Comparison of ENCODE assay signal across 3 cellular contexts in genomic region chr1:41164727-41165126, GRCh38.
TF ChIP-seq lines count a peak whose summit lies in the region.

No MANE protein-coding gene starts in this region.

TF ChIP-seq in IMR-90, 13 proteins besides CTCF, POLR2A, EP300 and RAD21:
- TF ChIP-seq CEBPB (IDR thresholded peaks at IDR 0.05; ENCODE audit: low read depth, low read length) (peak; percentile 34; the same call in 1 of the 2 replicates), RFX5 (IDR thresholded peaks at IDR 0.05; ENCODE audit: low read depth, low read length) (no peak)

TF ChIP-seq in GM12878, 131 proteins besides CTCF, POLR2A, EP300 and RAD21 (continues in another document):
- TF ChIP-seq HDGF (IDR thresholded peaks at IDR 0.05): no peak
- TF ChIP-seq, protein P1, sequence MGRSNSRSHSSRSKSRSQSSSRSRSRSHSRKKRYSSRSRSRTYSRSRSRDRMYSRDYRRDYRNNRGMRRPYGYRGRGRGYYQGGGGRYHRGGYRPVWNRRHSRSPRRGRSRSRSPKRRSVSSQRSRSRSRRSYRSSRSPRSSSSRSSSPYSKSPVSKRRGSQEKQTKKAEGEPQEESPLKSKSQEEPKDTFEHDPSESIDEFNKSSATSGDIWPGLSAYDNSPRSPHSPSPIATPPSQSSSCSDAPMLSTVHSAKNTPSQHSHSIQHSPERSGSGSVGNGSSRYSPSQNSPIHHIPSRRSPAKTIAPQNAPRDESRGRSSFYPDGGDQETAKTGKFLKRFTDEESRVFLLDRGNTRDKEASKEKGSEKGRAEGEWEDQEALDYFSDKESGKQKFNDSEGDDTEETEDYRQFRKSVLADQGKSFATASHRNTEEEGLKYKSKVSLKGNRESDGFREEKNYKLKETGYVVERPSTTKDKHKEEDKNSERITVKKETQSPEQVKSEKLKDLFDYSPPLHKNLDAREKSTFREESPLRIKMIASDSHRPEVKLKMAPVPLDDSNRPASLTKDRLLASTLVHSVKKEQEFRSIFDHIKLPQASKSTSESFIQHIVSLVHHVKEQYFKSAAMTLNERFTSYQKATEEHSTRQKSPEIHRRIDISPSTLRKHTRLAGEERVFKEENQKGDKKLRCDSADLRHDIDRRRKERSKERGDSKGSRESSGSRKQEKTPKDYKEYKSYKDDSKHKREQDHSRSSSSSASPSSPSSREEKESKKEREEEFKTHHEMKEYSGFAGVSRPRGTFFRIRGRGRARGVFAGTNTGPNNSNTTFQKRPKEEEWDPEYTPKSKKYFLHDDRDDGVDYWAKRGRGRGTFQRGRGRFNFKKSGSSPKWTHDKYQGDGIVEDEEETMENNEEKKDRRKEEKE (IDR thresholded peaks at IDR 0.05): no peak
- TF ChIP-seq NFIC (IDR thresholded peaks at IDR 0.05; ENCODE audit: low read depth, low read length): no peak
- no peak for TF ChIP-seq NR2C2 (IDR thresholded peaks at IDR 0.05; ENCODE audit: borderline replicate concordance, control insufficient read depth, insufficient read length, low read depth)
- TF ChIP-seq, protein P2, sequence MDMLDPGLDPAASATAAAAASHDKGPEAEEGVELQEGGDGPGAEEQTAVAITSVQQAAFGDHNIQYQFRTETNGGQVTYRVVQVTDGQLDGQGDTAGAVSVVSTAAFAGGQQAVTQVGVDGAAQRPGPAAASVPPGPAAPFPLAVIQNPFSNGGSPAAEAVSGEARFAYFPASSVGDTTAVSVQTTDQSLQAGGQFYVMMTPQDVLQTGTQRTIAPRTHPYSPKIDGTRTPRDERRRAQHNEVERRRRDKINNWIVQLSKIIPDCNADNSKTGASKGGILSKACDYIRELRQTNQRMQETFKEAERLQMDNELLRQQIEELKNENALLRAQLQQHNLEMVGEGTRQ (IDR thresholded peaks at IDR 0.05; ENCODE audit: borderline replicate concordance, low read depth, low read length): no peak
- TF ChIP-seq, protein P3, sequence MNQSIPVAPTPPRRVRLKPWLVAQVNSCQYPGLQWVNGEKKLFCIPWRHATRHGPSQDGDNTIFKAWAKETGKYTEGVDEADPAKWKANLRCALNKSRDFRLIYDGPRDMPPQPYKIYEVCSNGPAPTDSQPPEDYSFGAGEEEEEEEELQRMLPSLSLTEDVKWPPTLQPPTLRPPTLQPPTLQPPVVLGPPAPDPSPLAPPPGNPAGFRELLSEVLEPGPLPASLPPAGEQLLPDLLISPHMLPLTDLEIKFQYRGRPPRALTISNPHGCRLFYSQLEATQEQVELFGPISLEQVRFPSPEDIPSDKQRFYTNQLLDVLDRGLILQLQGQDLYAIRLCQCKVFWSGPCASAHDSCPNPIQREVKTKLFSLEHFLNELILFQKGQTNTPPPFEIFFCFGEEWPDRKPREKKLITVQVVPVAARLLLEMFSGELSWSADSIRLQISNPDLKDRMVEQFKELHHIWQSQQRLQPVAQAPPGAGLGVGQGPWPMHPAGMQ (IDR thresholded peaks at IDR 0.05; ENCODE audit: borderline replicate concordance): no peak
- no peak for TF ChIP-seq ZNF207 (IDR thresholded peaks at IDR 0.05; ENCODE audit: borderline replicate concordance)
- no peak for TF ChIP-seq SMC3 (IDR thresholded peaks at IDR 0.05; ENCODE audit: borderline replicate concordance, low read length)
- TF ChIP-seq REST (IDR thresholded peaks at IDR 0.05; ENCODE audit: low read depth, low read length): no peak
- TF ChIP-seq TAF1 (IDR thresholded peaks at IDR 0.05; ENCODE audit: borderline replicate concordance, low read depth, low read length): no peak

TF ChIP-seq in K562, 482 proteins besides CTCF, POLR2A, EP300 and RAD21:
- TF ChIP-seq NFYB (IDR thresholded peaks at IDR 0.05; ENCODE audit: extremely low read depth, insufficient read length) (no peak), CUX1 (CRISPR knock-in tag; IDR thresholded peaks at IDR 0.05) (no peak), CEBPB (tag; IDR thresholded peaks at IDR 0.05) (peak; percentile 54; the same call in 1 of the 2 replicates), ZNF184 (CRISPR knock-in tag; IDR thresholded peaks at IDR 0.05) (no peak), CEBPG (CRISPR knock-in tag; IDR thresholded peaks at IDR 0.05) (no peak), CEBPG (tag; conservative IDR thresholded peaks at IDR 0.05 in 1 of 2, IDR thresholded peaks at IDR 0.05 in 1 of 2) (peak; percentile 45 to 70; a peak in 2 of 4 replicates)
- TF ChIP-seq, protein P4, sequence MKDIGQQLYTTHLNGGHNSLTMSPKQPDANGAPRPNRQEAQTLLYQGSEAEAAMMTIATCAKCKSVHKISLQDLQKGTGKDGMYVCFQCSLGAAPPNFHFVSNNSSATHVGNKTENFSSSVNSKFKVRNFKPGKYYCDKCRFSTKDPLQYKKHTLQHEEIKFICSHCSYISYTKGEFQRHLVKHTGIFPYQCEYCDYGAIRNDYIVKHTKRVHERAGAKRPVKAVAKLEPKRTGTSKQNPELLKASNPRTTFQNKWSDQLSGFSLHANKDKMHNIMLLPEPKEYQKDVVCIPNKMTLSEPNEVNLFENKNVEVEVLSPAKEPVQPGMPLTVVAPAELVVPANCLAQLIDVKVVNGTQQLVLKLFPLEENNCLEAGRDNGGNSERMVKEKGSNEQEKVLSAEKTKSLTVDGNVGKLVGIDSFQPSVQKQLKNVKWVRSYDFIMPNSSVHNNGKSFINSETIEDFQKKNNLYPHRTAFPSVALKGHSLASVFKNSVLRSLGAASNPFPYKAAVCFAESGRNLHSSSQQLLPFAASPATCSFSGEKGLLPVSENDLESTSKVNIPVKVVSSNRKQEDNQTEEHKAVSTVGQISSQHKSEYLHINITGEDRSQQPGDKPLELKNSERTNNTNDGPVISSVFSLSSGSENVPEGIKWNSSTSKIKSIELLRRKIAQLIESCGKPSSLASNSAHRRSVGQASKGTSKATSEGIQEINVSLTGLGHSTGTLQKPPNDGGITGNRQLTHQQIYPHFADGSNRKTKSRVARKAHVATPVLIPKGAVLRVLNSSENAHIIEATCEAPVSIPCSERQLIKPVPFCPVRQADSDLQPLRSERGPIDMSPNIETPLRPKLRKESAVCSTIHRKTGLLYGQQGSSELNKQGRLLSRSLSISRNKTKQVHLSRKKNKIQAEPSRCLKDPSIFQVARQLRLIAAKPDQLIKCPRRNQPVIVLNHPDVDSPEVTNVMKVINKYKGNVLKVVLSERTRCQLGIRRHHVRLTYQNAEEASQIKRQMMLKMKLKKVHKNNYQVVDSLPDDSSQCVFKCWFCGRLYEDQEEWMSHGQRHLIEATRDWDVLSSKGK (CRISPR knock-in tag; IDR thresholded peaks at IDR 0.05): no peak
